In the genomic region with DNA sequence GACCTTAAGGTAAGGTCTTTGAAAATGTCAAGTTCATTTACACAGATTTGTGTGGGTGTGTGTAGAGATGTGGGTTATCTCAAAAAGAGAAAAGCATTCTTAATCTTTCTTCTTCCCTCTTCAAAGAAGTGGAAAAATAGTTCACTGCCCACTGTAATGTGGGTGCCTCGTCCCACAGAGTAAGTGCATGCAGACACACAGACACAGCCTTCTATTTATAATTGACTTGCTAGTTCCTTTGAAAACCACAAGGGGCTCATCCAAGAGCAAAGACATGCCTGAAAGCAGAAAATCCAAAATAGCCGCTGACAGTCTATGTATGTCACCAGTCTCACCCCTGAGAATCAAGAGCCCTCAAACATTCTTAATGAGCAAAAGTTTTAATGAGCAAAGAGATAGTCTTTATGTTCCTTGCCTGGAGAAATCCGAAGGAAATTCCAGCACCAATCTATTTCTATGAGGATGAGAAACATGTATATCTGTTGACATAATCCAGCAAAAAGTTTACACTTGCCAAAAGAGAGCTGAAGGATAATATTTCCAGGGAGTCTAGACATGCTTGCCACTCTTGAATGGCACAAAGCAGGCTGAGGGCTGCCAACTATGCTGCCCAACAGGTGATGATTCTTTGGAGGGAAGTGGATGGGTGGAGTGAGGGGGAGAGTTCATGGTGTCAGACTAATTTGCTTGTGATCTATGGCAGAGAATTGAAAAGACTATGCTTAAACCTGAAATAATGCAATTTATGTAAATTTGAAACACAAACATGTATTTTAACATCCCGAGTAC, we compare ENCODE assay signal across 1 cellular context.
TF ChIP-seq lines count a peak whose summit lies in the region.

No MANE protein-coding gene starts in this region.

TF ChIP-seq in K562, 482 proteins besides CTCF, POLR2A, EP300 and RAD21 (continued from another document):
- TF ChIP-seq MGA (IDR thresholded peaks at IDR 0.05) (peak; percentile 40), SMC3 (conservative IDR thresholded peaks at IDR 0.05; ENCODE audit: insufficient read depth, low read depth, low read length) (0 out of 2 replicates have a peak, but pooled peaks have one; percentile 30), E2F6 (IDR thresholded peaks at IDR 0.05; ENCODE audit: borderline replicate concordance in 1 of 2, extremely low read depth in 1 of 2, insufficient read depth in 1 of 2, insufficient read length in 1 of 2, low read depth in 1 of 2, low read length in 1 of 2, poor library complexity in 1 of 2, severe bottlenecking in 1 of 2) (peak in 1 of 2 experiments; percentile 32), DPF2 (IDR thresholded peaks at IDR 0.05) (no peak), YBX1 (IDR thresholded peaks at IDR 0.05) (no peak), CTCFL (IDR thresholded peaks at IDR 0.05; ENCODE audit: borderline replicate concordance, insufficient read depth, low read depth, low read length, poor library complexity, severe bottlenecking) (peak; percentile 65), NFIX (CRISPR knock-in tag; IDR thresholded peaks at IDR 0.05; ENCODE audit: low read depth) (no peak), L3MBTL2 (IDR thresholded peaks at IDR 0.05) (peak; percentile 53; the same call in 1 of the 2 replicates), PCBP2 (IDR thresholded peaks at IDR 0.05; ENCODE audit: low read depth, low read length, poor library complexity, severe bottlenecking) (no peak), GATA2 (CRISPR knock-in tag; IDR thresholded peaks at IDR 0.05) (no peak), GABPB1 (CRISPR knock-in tag; IDR thresholded peaks at IDR 0.05) (no peak), ILK (tag; IDR thresholded peaks at IDR 0.05; ENCODE audit: borderline replicate concordance, low read depth) (no peak)
- TF ChIP-seq, protein P1, sequence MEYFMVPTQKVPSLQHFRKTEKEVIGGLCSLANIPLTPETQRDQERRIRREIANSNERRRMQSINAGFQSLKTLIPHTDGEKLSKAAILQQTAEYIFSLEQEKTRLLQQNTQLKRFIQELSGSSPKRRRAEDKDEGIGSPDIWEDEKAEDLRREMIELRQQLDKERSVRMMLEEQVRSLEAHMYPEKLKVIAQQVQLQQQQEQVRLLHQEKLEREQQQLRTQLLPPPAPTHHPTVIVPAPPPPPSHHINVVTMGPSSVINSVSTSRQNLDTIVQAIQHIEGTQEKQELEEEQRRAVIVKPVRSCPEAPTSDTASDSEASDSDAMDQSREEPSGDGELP (CRISPR knock-in tag; IDR thresholded peaks at IDR 0.05; ENCODE audit: borderline replicate concordance), result no peak
